ENCODE assay signal across 15 cellular contexts in the genomic region with DNA sequence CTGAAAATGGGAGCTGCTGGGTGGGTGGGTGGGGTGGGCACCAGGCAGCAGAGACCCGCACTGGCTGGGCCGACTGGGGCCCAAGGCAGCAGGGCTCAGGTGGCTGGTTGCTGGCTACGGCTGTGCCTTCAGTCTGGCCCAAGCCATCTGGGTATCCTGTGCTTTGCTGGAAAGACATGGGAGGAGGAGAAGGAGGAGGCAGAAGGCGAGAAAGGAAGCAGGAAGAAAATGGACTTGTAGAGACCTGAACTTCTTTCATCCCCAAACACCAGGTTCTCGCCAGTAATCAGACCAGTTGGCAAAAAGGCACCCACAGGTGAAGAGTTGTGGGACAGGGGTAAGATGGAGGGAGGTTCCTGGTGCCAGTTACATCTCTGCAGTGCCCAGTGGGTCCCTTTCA.
A peak's percentile ranks its signal among the peaks of the same experiment; 100 is the strongest.
DNase-seq lines count a peak whose midpoint lies in the region; ATAC-seq and TF ChIP-seq lines count a peak whose summit lies in the region.
"Had no signal": no experiment of that assay in that cellular context is flagged by ENCODE, and none has a peak within 500 bp of the region (broad histone marks: within the 10 kb centered on the region; RNA-seq: fewer than 3 reads in every experiment).

No MANE protein-coding gene starts in this region.

- no peak overlapping the region for H3T11ph ChIP-seq in H9 (ENCODE audit: low read length)

- H3K9me3 ChIP-seq in DND-41 (ENCODE audit: insufficient read depth, low read length, severe bottlenecking) (no peaks in the 10 kb centered on the region), H9 (ENCODE audit: control insufficient read depth, low read depth, low read length) (no peaks in the 10 kb centered on the region), psoas muscle (no peaks in the 10 kb centered on the region)

- H3K4ac ChIP-seq in H9 (ENCODE audit: low read depth, low read length): no peak overlapping the region

- H3K9ac ChIP-seq in DND-41 (ENCODE audit: low read depth, low read length) (no peak overlapping the region), H9 (ENCODE audit: extremely low read depth, insufficient read length, low read length) (no peak overlapping the region)

- H3K4me1 Mint-ChIP-seq in nephron progenitor cell (peaks cover 68% of the 10 kb centered on the region), H9 (peaks cover 21 to 29% of the 10 kb centered on the region in 2 experiments)

- H2BK12ac ChIP-seq in H9 (ENCODE audit: insufficient read length, low read depth, low read length): no peak overlapping the region

- TF ChIP-seq CTCF in DND-41 (IDR thresholded peaks at IDR 0.05; ENCODE audit: borderline replicate concordance, extremely low read depth, low read length, poor library complexity, severe bottlenecking) (no peak), foreskin keratinocyte (conservative IDR thresholded peaks at IDR 0.05) (no peak), nephron progenitor cell (IDR thresholded peaks at IDR 0.05) (no peak), H9 (conservative IDR thresholded peaks at IDR 0.05) (no peak), psoas muscle (IDR thresholded peaks at IDR 0.05) (no peak)

- H4K20me1 ChIP-seq in DND-41 (ENCODE audit: insufficient read depth, low read length) (no peaks in the 10 kb centered on the region), H9 (ENCODE audit: control insufficient read depth, insufficient read depth, insufficient read length) (no peaks in the 10 kb centered on the region)

- no peak overlapping the region for H2AFZ ChIP-seq in DND-41 (ENCODE audit: low read depth, low read length)
- no peak overlapping the region for H2AFZ ChIP-seq in H9 (ENCODE audit: low read length)

- no peaks in the 10 kb centered on the region for H3K23me2 ChIP-seq in H9 (ENCODE audit: insufficient read length, low read depth, low read length, poor library complexity, severe bottlenecking)

- H3K27me3 ChIP-seq in DND-41 (ENCODE audit: insufficient read depth, low read length, poor library complexity) (no peaks in the 10 kb centered on the region), foreskin keratinocyte (no peaks in the 10 kb centered on the region), H9 (ENCODE audit: insufficient read depth, low read length) (0 out of 2 replicates have a peak, but pooled peaks cover 2% of the 10 kb centered on the region), psoas muscle (ENCODE audit: insufficient read depth in 3 of 3, low read length in 2 of 3) (peaks cover 0 to 38% (median 5%) of the 10 kb centered on the region in 3 donors)

- H3K4me3 ChIP-seq in DND-41 (ENCODE audit: low read depth in 1 of 2, low read length in 2 of 2): no peak overlapping the region
- H3K4me3 ChIP-seq in psoas muscle: no peak overlapping the region

- H3K36me3 ChIP-seq in DND-41 (ENCODE audit: insufficient read depth, low read length): no peaks in the 10 kb centered on the region
- no peaks in the 10 kb centered on the region for H3K36me3 ChIP-seq in psoas muscle (ENCODE audit: insufficient read depth in 1 of 2, low read depth in 1 of 2)

- H3K27me3 Mint-ChIP-seq in nephron progenitor cell (ENCODE audit: low read depth, poor library complexity): peaks cover 8% of the 10 kb centered on the region
- H3K27me3 Mint-ChIP-seq in H9 (ENCODE audit: low read depth): peaks cover 80% of the 10 kb centered on the region

- no peak overlapping the region for H2AK5ac ChIP-seq in H9 (ENCODE audit: insufficient read length, low read length)

- H3K79me1 ChIP-seq in H9 (ENCODE audit: insufficient read depth, low read depth, low read length, poor library complexity, severe bottlenecking): no peaks in the 10 kb centered on the region

- no peak overlapping the region for H2BK20ac ChIP-seq in H9 (ENCODE audit: low read depth, low read length, poor library complexity, severe bottlenecking)

- no peak overlapping the region for H3K56ac ChIP-seq in H9 (ENCODE audit: insufficient read length, low read depth, low read length)

- H3K27ac ChIP-seq in DND-41 (ENCODE audit: low read length) (peak overlapping the region; percentile 66; the same call in 1 of the 2 replicates), foreskin keratinocyte (no peak overlapping the region), H9 (ENCODE audit: insufficient read length, low read depth, low read length) (no peak overlapping the region), psoas muscle (no peak overlapping the region)

- H2BK120ac ChIP-seq in H9 (ENCODE audit: low read depth, low read length, poor library complexity, severe bottlenecking): no peak overlapping the region

- H3K4me1 ChIP-seq in DND-41 (ENCODE audit: insufficient read depth, low read length): peaks cover 62% of the 10 kb centered on the region
- no peaks in the 10 kb centered on the region for H3K4me1 ChIP-seq in foreskin keratinocyte
- H3K4me1 ChIP-seq in H9 (ENCODE audit: insufficient read depth, low read length): no peaks in the 10 kb centered on the region; the same call in 1 of the 2 replicates
- H3K4me1 ChIP-seq in psoas muscle: no peaks in the 10 kb centered on the region

- no peak overlapping the region for H3K23ac ChIP-seq in H9 (ENCODE audit: insufficient read length, low read depth, low read length)

- no peak overlapping the region for H2BK5ac ChIP-seq in H9 (ENCODE audit: insufficient read length, low read length)

- H3K4me3 Mint-ChIP-seq in nephron progenitor cell (no peak overlapping the region), H9 (no peak overlapping the region)
- H3K4me3 Mint-ChIP-seq: B cell; CD4-positive, alpha-beta T cell; HFFc6 had no signal

- H4K91ac ChIP-seq in H9 (ENCODE audit: insufficient read length, low read depth, low read length): no peak overlapping the region

- no peak overlapping the region for H2BK15ac ChIP-seq in H9 (ENCODE audit: low read depth, low read length)

- H3K9me3 Mint-ChIP-seq in nephron progenitor cell (no peaks in the 10 kb centered on the region), H9 (no peaks in the 10 kb centered on the region)
- H3K9me3 Mint-ChIP-seq: CD4-positive, alpha-beta T cell; HFFc6 had no signal

- no peak overlapping the region for H4K5ac ChIP-seq in H9 (ENCODE audit: insufficient read length, low read depth, low read length)

- H3K27ac Mint-ChIP-seq in nephron progenitor cell: peak overlapping the region; percentile 82
- H3K27ac Mint-ChIP-seq in H9: no peak overlapping the region
- H3K27ac Mint-ChIP-seq: B cell; CD4-positive, alpha-beta T cell; HFFc6 had no signal

- H4K8ac ChIP-seq in H9 (replicated peaks; ENCODE audit: insufficient read length, low read depth, low read length): no peak overlapping the region

- no peak overlapping the region for H3K14ac ChIP-seq in H9 (ENCODE audit: insufficient read depth, low read length)

- DNase-seq in DND-41: no peak
- DNase-seq in NCI-H2171 (lab: John Stamatoyannopoulos, UW): peak; percentile 66
- peak; percentile 19 to 45 for DNase-seq in foreskin keratinocyte
- DNase-seq in nephron progenitor cell: no peak
- DNase-seq in NCI-H1417 (lab: John Stamatoyannopoulos, UW): no peak
- DNase-seq in H9: no peak
- no peak for DNase-seq in psoas muscle
- DNase-seq: CD4-positive, alpha-beta T cell; GF-D8; HFFc6; KBM-7; NCI-H2029; NCI-H510A treated with DMSO at 0.1 percent for 48 hours; SIG-M5 had no signal

- no peak for ATAC-seq in DND-41 (ENCODE audit: insufficient read depth, low read depth)
- ATAC-seq in foreskin keratinocyte: peak; percentile 57
- no peak for ATAC-seq in psoas muscle

- intact Hi-C loops in psoas muscle (cut with DNase I): no loop called here

- H3K36me3 Mint-ChIP-seq in nephron progenitor cell (ENCODE audit: low read depth) (no peaks in the 10 kb centered on the region), H9 (ENCODE audit: insufficient read depth in 1 of 3, low read depth in 3 of 3) (no peaks in the 10 kb centered on the region)

- no peak overlapping the region for H3K4me2 ChIP-seq in DND-41 (ENCODE audit: insufficient read depth, low read length)
- no peak overlapping the region for H3K4me2 ChIP-seq in H9 (ENCODE audit: insufficient read depth, insufficient read length, low read length)

- no CpG with 5 or more reads among the region's 5 CpGs for WGBS in H9 (ENCODE audit: extremely low coverage, insufficient read length, low lambda C conversion rate)
- WGBS in psoas muscle, 3 donors: 40 to 67% (median 41%) methylated on average over 5 of the region's 5 CpGs

- H3K18ac ChIP-seq in H9 (ENCODE audit: insufficient read length, low read depth, low read length): no peak overlapping the region

- H3K79me2 ChIP-seq in DND-41 (ENCODE audit: insufficient read depth, low read length) (no peaks in the 10 kb centered on the region), H9 (ENCODE audit: insufficient read depth, low read length) (no peaks in the 10 kb centered on the region)

Comparison
In these comparisons a context has a peak if more than half of its experiments do, and no peak if none do; other contexts are left out.
1. DNase-seq: peak in NCI-H2171 (single experiment) and foreskin keratinocyte (2 of 2); none in DND-41 (single experiment), nephron progenitor cell (single experiment), NCI-H1417 (0 of 3), H9 (single experiment) and psoas muscle (0 of 2).